1 cellular context compared by ENCODE assay signal in the genomic region with DNA sequence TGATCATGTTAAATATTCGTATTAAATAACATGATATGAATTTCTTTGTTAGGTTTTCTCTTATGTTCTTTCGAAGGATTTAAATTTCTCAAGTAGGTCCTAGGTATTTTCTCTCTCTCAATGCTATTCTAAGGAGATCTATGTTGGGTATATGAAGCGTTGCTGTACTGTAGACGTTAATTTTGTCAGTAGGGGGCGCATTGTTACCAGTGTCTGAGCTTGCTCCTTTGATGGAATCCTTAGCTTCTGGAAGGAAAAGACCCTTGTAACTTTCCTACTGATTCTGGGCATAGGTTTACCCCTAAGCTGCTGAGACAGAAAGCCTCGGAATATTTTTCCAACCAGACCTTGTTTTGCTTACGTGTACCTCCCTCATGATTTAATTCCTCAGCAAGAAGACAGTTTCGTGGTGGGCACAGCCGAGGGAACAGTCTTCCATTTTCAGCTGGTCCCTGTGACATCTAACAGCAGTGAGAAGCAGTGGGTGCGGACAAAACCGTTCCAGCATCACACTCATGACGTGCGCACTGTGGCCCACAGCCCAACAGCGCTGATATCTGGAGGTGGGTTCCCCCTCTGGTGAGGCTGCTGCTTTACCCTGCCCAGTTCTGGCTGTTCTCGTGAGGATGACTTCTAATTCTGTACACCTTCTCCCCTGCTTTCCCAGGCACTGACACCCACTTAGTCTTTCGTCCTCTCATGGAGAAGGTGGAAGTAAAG.
TF ChIP-seq lines count a peak whose summit lies in the region.

No MANE protein-coding gene starts in this region.

TF ChIP-seq in K562, 482 proteins besides CTCF, POLR2A, EP300 and RAD21:
- TF ChIP-seq SMC3 (conservative IDR thresholded peaks at IDR 0.05; ENCODE audit: insufficient read depth, low read depth, low read length) (peak; percentile 45), ZZZ3 (IDR thresholded peaks at IDR 0.05) (peak; percentile 63; the same call in 1 of the 2 replicates), OTX1 (CRISPR knock-in tag; IDR thresholded peaks at IDR 0.05) (no peak)
- TF ChIP-seq, protein P1, sequence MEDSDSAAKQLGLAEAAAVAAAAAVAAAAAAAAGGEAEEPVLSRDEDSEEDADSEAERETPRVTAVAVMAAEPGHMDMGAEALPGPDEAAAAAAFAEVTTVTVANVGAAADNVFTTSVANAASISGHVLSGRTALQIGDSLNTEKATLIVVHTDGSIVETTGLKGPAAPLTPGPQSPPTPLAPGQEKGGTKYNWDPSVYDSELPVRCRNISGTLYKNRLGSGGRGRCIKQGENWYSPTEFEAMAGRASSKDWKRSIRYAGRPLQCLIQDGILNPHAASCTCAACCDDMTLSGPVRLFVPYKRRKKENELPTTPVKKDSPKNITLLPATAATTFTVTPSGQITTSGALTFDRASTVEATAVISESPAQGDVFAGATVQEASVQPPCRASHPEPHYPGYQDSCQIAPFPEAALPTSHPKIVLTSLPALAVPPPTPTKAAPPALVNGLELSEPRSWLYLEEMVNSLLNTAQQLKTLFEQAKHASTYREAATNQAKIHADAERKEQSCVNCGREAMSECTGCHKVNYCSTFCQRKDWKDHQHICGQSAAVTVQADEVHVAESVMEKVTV (CRISPR knock-in tag; IDR thresholded peaks at IDR 0.05), result peak; percentile 80
